In genomic region chr19:44741258-44741731, GRCh38 we compare ENCODE assay signal across 9 cellular contexts. TPM values are rescaled to one million over a fixed set of nuclear protein-coding genes. Genes with fewer than 3 reads are reported as not detected.
DNase-seq lines count a peak whose midpoint lies in the region; ATAC-seq, FAIRE-seq and TF ChIP-seq lines count a peak whose summit lies in the region.
"Had no signal": no experiment of that assay in that cellular context is flagged by ENCODE, and none has a peak within 500 bp of the region (broad histone marks: within the 10 kb centered on the region; RNA-seq: fewer than 3 reads in every experiment).

No MANE protein-coding gene starts in this region.

- TF ChIP-seq POLR2A in uterus (IDR thresholded peaks at IDR 0.05), result no peak

- no peak for FAIRE-seq in bronchial epithelial cell (lab: Jason Lieb, UNC)

- H3K4me3 ChIP-seq in right atrium auricular region, result no peak overlapping the region
- no peak overlapping the region for H3K4me3 ChIP-seq in bronchial epithelial cell (ENCODE audit: low read depth, low read length)
- H3K4me3 ChIP-seq in mucosa of stomach (ENCODE audit: low read length), result no peak overlapping the region
- H3K4me3 ChIP-seq in uterus, result no peak overlapping the region

- H3K4me1 ChIP-seq in right atrium auricular region (peaks cover 3 to 58% of the 10 kb centered on the region in 2 donors), mucosa of stomach (ENCODE audit: control insufficient read depth, insufficient read depth, low read length) (peaks cover 68% of the 10 kb centered on the region), uterus (peaks cover 5 to 7% of the 10 kb centered on the region in 2 donors)

- TF ChIP-seq CTCF in right atrium auricular region (IDR thresholded peaks at IDR 0.05), result no peak
- no peak for TF ChIP-seq CTCF in bronchial epithelial cell (IDR thresholded peaks at IDR 0.05; ENCODE audit: insufficient read depth, low read length, severe bottlenecking)
- TF ChIP-seq CTCF in uterus (IDR thresholded peaks at IDR 0.05), result no peak

- H3K36me3 ChIP-seq in right atrium auricular region, result no peaks in the 10 kb centered on the region
- H3K36me3 ChIP-seq in bronchial epithelial cell (ENCODE audit: control insufficient read depth, insufficient read depth, low read length), result no peaks in the 10 kb centered on the region
- no peaks in the 10 kb centered on the region for H3K36me3 ChIP-seq in mucosa of stomach (ENCODE audit: control insufficient read depth, insufficient read depth, low read length)
- no peaks in the 10 kb centered on the region for H3K36me3 ChIP-seq in uterus

- intact Hi-C loops in Right ventricle myocardium superior (cut with DNase I) (no loop called here), uterus (cut with DNase I; ENCODE audit: low total_unique reads) (no loop called here)

- no peak for ATAC-seq in Right ventricle myocardium superior (ENCODE audit: poor library complexity)

- DNase-seq in right atrium auricular region (ENCODE audit: low spot score) (no peak), Right ventricle myocardium superior (no peak), bronchial epithelial cell (ENCODE audit: low read depth) (peak; percentile 92), uterus (no peak), NCI-H187 treated with DMSO at 0.1 percent for 48 hours (lab: John Stamatoyannopoulos, UW) (no peak), SHP77 treated with DMSO at 0.1 percent for 48 hours (lab: John Stamatoyannopoulos, UW) (no peak), NCI-H748 (lab: John Stamatoyannopoulos, UW; ENCODE audit: unreplicated experiment) (no peak)
- DNase-seq: NCI-H187 had no signal

- H3K9me3 ChIP-seq in right atrium auricular region (no peaks in the 10 kb centered on the region), mucosa of stomach (ENCODE audit: control insufficient read depth, low read length) (no peaks in the 10 kb centered on the region), uterus (no peaks in the 10 kb centered on the region)

- no peaks in the 10 kb centered on the region for H3K27me3 ChIP-seq in right atrium auricular region
- no peaks in the 10 kb centered on the region for H3K27me3 ChIP-seq in bronchial epithelial cell (ENCODE audit: control insufficient read depth, insufficient read depth, low read length)
- no peaks in the 10 kb centered on the region for H3K27me3 ChIP-seq in mucosa of stomach (ENCODE audit: control insufficient read depth, insufficient read depth, low read length)
- no peaks in the 10 kb centered on the region for H3K27me3 ChIP-seq in uterus

- H3K27ac ChIP-seq in right atrium auricular region (peak overlapping the region; percentile 92 to 94), uterus (peak overlapping the region; percentile 85 to 90)

- H3K9ac ChIP-seq in mucosa of stomach (ENCODE audit: low read length), result peak overlapping the region; percentile 43

RNA-seq across cellular contexts. Expression of gene BCL3, which starts 7.2 kb away (rescaled TPM):
- total RNA-seq in right atrium auricular region (10 to 100 TPM; 15.3 to 25.2 TPM), Right ventricle myocardium superior (14.6 TPM), bronchial epithelial cell (2.1 and 4.7 TPM in 2 replicates), uterus (10 to 100 TPM in 2 of 4 donors, 1 to 10 TPM in 2; 3.2 to 58.8 (median 11.9) TPM)

RNA-seq across cellular contexts. Expression of gene CBLC, which starts 36.4 kb away (rescaled TPM):
- not detected for total RNA-seq in right atrium auricular region
- not detected for total RNA-seq in Right ventricle myocardium superior
- total RNA-seq in bronchial epithelial cell, result 65.0 and 73.7 TPM in 2 replicates
- 1 to 10 TPM in 1 of 4 donors, under 1 TPM in 1, not detected in 2; 0.29 to 5.8 TPM for total RNA-seq in uterus

RNA-seq across cellular contexts. Expression of gene CEACAM16, which starts 42.3 kb away (rescaled TPM):
- total RNA-seq in right atrium auricular region (not detected), Right ventricle myocardium superior (not detected), bronchial epithelial cell (not detected in 2 replicates), uterus (not detected)
